8 cellular contexts compared by ENCODE assay signal in the genomic region with DNA sequence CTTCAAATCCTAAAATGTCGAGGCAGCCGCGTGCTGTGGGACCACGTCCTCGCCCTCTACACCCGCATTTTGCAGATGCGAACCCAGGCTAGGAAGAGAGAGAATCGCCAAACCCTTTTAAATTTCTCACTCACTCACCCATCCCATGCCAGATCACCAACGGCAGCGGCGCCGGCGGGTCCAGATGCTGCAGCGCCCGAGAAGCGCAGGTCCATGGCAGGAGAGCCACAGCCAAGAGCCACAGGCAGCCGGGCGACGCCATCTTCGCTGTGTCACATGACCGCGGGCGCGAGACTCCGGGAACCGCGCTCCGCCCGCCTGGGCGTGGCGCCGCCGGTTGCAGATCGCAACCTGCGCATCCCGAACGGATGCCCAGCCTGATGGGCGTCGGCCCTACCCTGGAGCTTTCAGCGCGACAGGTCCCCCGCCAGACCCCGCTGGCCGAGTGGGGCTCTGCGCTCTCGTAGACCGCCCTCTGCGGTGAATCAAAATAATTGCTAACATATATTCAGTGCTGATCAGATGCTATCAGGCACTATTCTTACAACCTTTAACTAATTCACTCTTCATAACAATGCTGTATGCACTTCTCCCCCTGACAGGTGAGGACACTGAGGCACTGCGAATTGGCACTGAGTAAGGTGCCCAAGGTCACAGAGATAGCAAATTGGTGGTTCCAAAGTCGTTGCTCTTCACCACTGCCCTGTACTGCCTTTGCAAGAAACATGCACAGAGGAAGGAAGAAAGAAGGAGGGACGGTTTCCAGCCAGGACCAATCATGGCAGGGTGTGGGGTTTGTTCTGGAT. TPM values are rescaled to one million over a fixed set of nuclear protein-coding genes. Genes with fewer than 3 reads are reported as not detected.
DNase-seq lines count a peak whose midpoint lies in the region; ATAC-seq, FAIRE-seq and TF ChIP-seq lines count a peak whose summit lies in the region.

A gene (minus strand): TSS at position 276 of the 806 bp plus-strand sequence. CDS start 14 bp downstream, at position 262.

- no peaks in the 10 kb centered on the region for H3K27me3 ChIP-seq in astrocyte (ENCODE audit: insufficient read depth, low read length)
- no peaks in the 10 kb centered on the region for H3K27me3 ChIP-seq in hepatocyte

- H3K27ac Mint-ChIP-seq in astrocyte (ENCODE audit: unreplicated experiment): peak within 1 kb of the TSS; percentile 90

- H4K20me1 ChIP-seq in astrocyte (ENCODE audit: insufficient read depth, low read length): no peaks in the 10 kb centered on the region
- H4K20me1 ChIP-seq in hepatocyte (ENCODE audit: insufficient read depth, poor library complexity, severe bottlenecking): no peaks in the 10 kb centered on the region

- H3K4me2 ChIP-seq in astrocyte (ENCODE audit: low read length) (peak within 1 kb of the TSS; percentile 94), hepatocyte (peak within 1 kb of the TSS; percentile 92)

- peak; percentile 15 for DNase-seq in GM04503 (ENCODE audit: low read depth)
- peak; percentile 21 for DNase-seq in HFF-Myc (ENCODE audit: extremely low read depth, low read depth)
- DNase-seq in NCI-H1436 (lab: John Stamatoyannopoulos, UW): peak; percentile 69
- DNase-seq in T-helper 9 cell: peak; percentile 70
- peak; percentile 42 for DNase-seq in astrocyte (ENCODE audit: low read depth)
- peak; percentile 88 for DNase-seq in hepatocyte (ENCODE audit: low spot score)
- peak; percentile 95 for DNase-seq in retina

- H3K9me3 Mint-ChIP-seq in astrocyte (ENCODE audit: unreplicated experiment): peaks cover 1% of the 10 kb centered on the region

- H2AFZ ChIP-seq in astrocyte (ENCODE audit: low read depth, low read length) (peak within 1 kb of the TSS; percentile 97), hepatocyte (peak within 1 kb of the TSS; percentile 99)

- no peak for ATAC-seq in GM18519 (IDR thresholded peaks at IDR 0.05; ENCODE audit: low FRiP score, unreplicated experiment)

- H3K36me3 Mint-ChIP-seq in astrocyte (ENCODE audit: low read depth, unreplicated experiment): no peaks in the 10 kb centered on the region

- H3K4me3 Mint-ChIP-seq in astrocyte (ENCODE audit: unreplicated experiment): peak within 1 kb of the TSS; percentile 98

- H3K27ac ChIP-seq in astrocyte (ENCODE audit: low read depth, low read length): peak within 1 kb of the TSS; percentile 53
- H3K27ac ChIP-seq in hepatocyte: peak within 1 kb of the TSS; percentile 62

- H3K4me1 Mint-ChIP-seq in astrocyte (ENCODE audit: low read depth, unreplicated experiment): peaks cover 13% of the 10 kb centered on the region

- H3K4me3 ChIP-seq in HFF-Myc (replicated peaks; ENCODE audit: low read depth, low read length) (peak within 1 kb of the TSS; percentile 53), astrocyte (ENCODE audit: insufficient read depth, low read depth, low read length) (peak within 1 kb of the TSS; percentile 80), hepatocyte (peak within 1 kb of the TSS; percentile 84)

- peaks cover 13% of the 10 kb centered on the region for H3K27me3 Mint-ChIP-seq in astrocyte (ENCODE audit: low read depth, unreplicated experiment)

- H3K36me3 ChIP-seq in astrocyte (ENCODE audit: insufficient read depth, low read length) (peaks cover under 1% of the 10 kb centered on the region), hepatocyte (replicated peaks; ENCODE audit: insufficient read depth, low read depth) (no peaks in the 10 kb centered on the region)

- H3K9me2 ChIP-seq in hepatocyte (replicated peaks; ENCODE audit: insufficient read depth): no peaks in the 10 kb centered on the region

- TF ChIP-seq CTCF in HFF-Myc (IDR thresholded peaks at IDR 0.05; ENCODE audit: low read depth, low read length, missing control alignments) (no peak), astrocyte (IDR thresholded peaks at IDR 0.05; ENCODE audit: insufficient read depth, low read depth, low read length) (peak; percentile 8), hepatocyte (IDR thresholded peaks at IDR 0.05; ENCODE audit: poor library complexity) (peak; percentile 30)

- H3K4me1 ChIP-seq in astrocyte (ENCODE audit: insufficient read depth, low read length) (no peaks in the 10 kb centered on the region), hepatocyte (ENCODE audit: insufficient read depth) (peaks cover 12% of the 10 kb centered on the region)

- H3K9ac ChIP-seq in astrocyte (ENCODE audit: low read length): peak within 1 kb of the TSS; percentile 81

- H3K79me2 ChIP-seq in astrocyte (ENCODE audit: insufficient read depth, low read length) (peaks cover 26% of the 10 kb centered on the region), hepatocyte (peaks cover 14% of the 10 kb centered on the region)

- no peak for FAIRE-seq in astrocyte (lab: Jason Lieb, UNC)

- H3K9me3 ChIP-seq in astrocyte (ENCODE audit: insufficient read depth, low read depth, low read length) (peaks cover 2% of the 10 kb centered on the region), hepatocyte (ENCODE audit: low read depth) (no peaks in the 10 kb centered on the region)

- 2% methylated on average over 51 of the region's 51 CpGs for WGBS in hepatocyte (ENCODE audit: low lambda C conversion rate, missing lambda C conversion rate)

RNA-seq across cellular contexts. Expression of the gene that starts here (rescaled TPM):
- 33.1 and 37.0 TPM in 2 replicates for total RNA-seq in astrocyte
- 64.2 and 86.5 TPM in 2 replicates for total RNA-seq in hepatocyte
- 78.0 and 80.2 TPM in 2 replicates for polyA plus RNA-seq in hepatocyte

Comparison
In these comparisons a context has a peak if more than half of its experiments do, and no peak if none do; other contexts are left out.
1. DNase-seq: peak in every context shown above with its lines; median percentile 95 in retina; 88 in hepatocyte; 70 in T-helper 9 cell; 69 in NCI-H1436; 42 in astrocyte; 21 in HFF-Myc; 15 in GM04503.